8 cellular contexts compared by ENCODE assay signal in the genomic region with DNA sequence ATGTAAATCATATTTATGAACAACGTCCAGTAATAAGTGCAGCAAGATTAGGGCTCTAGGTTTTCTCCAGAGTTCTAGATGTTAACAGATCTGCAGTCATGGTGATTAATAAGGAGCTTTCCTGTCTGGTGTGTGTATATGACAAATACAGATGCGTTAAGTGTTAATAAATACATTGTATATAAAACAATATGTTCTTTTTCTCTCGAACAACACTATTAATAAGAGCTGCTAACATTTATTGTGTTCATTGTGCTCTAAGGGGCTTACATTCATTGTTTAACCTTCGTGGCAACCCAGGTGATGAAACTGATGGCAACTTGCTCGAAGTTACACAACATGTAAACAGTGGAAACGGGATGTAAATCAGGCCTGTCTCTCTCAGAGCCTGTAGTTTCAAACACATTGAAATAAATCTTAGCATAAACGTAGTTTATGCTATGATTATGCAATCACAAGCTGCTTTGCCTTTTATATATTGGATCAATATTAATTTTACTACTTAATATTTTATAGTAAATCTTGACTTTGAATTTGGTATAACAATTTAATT. TPM values are rescaled to one million over a fixed set of nuclear protein-coding genes. Genes with fewer than 3 reads are reported as not detected.
A peak's percentile ranks its signal among the peaks of the same experiment; 100 is the strongest.
DNase-seq lines count a peak whose midpoint lies in the region; ATAC-seq and TF ChIP-seq lines count a peak whose summit lies in the region.

No MANE protein-coding gene starts in this region.

- H3K4me1 ChIP-seq in duodenal mucosa (ENCODE audit: control insufficient read depth in 1 of 2, insufficient read depth in 2 of 2, low read length in 2 of 2), result peaks cover 0 to 11% of the 10 kb centered on the region in 2 donors

- H3K36me3 ChIP-seq in duodenal mucosa (ENCODE audit: control insufficient read depth in 1 of 2, insufficient read depth in 2 of 2, low read length in 2 of 2) (no peaks in the 10 kb centered on the region), neural cell (ENCODE audit: insufficient read depth, low read length) (no peaks in the 10 kb centered on the region)

- H3K4me2 ChIP-seq in neural cell (ENCODE audit: low read length), result peak overlapping the region; percentile 49

- no peaks in the 10 kb centered on the region for H3K9me3 ChIP-seq in duodenal mucosa (ENCODE audit: control insufficient read depth in 1 of 2, low read length in 2 of 2)
- no peaks in the 10 kb centered on the region for H3K9me3 ChIP-seq in neural cell (ENCODE audit: low read length)

- ATAC-seq in esophagus mucosa (no peak), HG03039 (IDR thresholded peaks at IDR 0.05; ENCODE audit: unreplicated experiment) (no peak)

- H3K27me3 ChIP-seq in duodenal mucosa (ENCODE audit: control insufficient read depth in 1 of 2, insufficient read depth in 2 of 2, low read length in 2 of 2) (peaks cover 7 to 10% of the 10 kb centered on the region in 2 donors), neural cell (ENCODE audit: insufficient read depth, low read depth, low read length) (no peaks in the 10 kb centered on the region)

- H4K20me1 ChIP-seq in neural cell (ENCODE audit: insufficient read depth), result no peaks in the 10 kb centered on the region

- TF ChIP-seq EP300 in neural cell (conservative IDR thresholded peaks at IDR 0.05; ENCODE audit: poor library complexity, severe bottlenecking), result no peak

- H3K4me3 ChIP-seq in NB4 (ENCODE audit: low read depth, low read length) (peak overlapping the region; percentile 68), duodenal mucosa (ENCODE audit: low read depth in 1 of 2, low read length in 2 of 2) (peak overlapping the region; percentile 85 to 90), neural cell (ENCODE audit: low read length) (peak overlapping the region; percentile 92)

- H3K79me2 ChIP-seq in neural cell (replicated peaks; ENCODE audit: insufficient read depth, low read length), result no peaks in the 10 kb centered on the region

- TF ChIP-seq CTCF in NB4 (IDR thresholded peaks at IDR 0.05; ENCODE audit: low read depth, low read length) (no peak), neural cell (IDR thresholded peaks at IDR 0.05; ENCODE audit: poor library complexity, severe bottlenecking) (no peak)

- no peaks in the 10 kb centered on the region for H3K9me2 ChIP-seq in neural cell (ENCODE audit: insufficient read depth, low read length)

- peak overlapping the region in 1 of 2 donors; percentile 49 for H3K9ac ChIP-seq in duodenal mucosa (ENCODE audit: low read depth in 1 of 2, low read length in 2 of 2)
- peak overlapping the region; percentile 77 for H3K9ac ChIP-seq in neural cell (ENCODE audit: low read length)

- TF ChIP-seq RAD21 in neural cell (conservative IDR thresholded peaks at IDR 0.05), result peak; percentile 5

- no peak for TF ChIP-seq POLR2A in NB4 (IDR thresholded peaks at IDR 0.05; ENCODE audit: extremely low read depth, insufficient read length)

- peaks cover 8% of the 10 kb centered on the region for H3F3A ChIP-seq in neural cell (ENCODE audit: insufficient read depth, low read length, poor library complexity, severe bottlenecking)

- no peak overlapping the region for H3K27ac ChIP-seq in duodenal mucosa (ENCODE audit: low read depth, low read length)
- H3K27ac ChIP-seq in neural cell (ENCODE audit: low read length), result no peak overlapping the region

- H2AFZ ChIP-seq in neural cell (ENCODE audit: low read depth, low read length), result peak overlapping the region; percentile 15

- DNase-seq in DMS53 (lab: John Stamatoyannopoulos, UW) (peak; percentile 57), NB4 (ENCODE audit: low read depth) (peak; percentile 34), NCI-H187 treated with DMSO at 0.1 percent for 48 hours (lab: John Stamatoyannopoulos, UW) (no peak), GM19238 (ENCODE audit: insufficient read length, low spot score) (no peak)

TF ChIP-seq in neural cell, 6 proteins besides CTCF, POLR2A, EP300 and RAD21:
- TF ChIP-seq TAF1 (IDR thresholded peaks at IDR 0.05; ENCODE audit: low read depth) (no peak), SMC3 (conservative IDR thresholded peaks at IDR 0.05; ENCODE audit: poor library complexity) (peak; percentile 7), POLR2AphosphoS5 (IDR thresholded peaks at IDR 0.05) (no peak)

RNA-seq across cellular contexts. Expression of gene CLGN, which starts 0.5 kb away (rescaled TPM):
- polyA plus RNA-seq in neural cell, result 15.3 and 20.8 TPM in 2 replicates
- polyA minus RNA-seq in neural cell, result 18.7 and 23.7 TPM in 2 replicates
- total RNA-seq in esophagus mucosa, result 1.2 TPM

RNA-seq across cellular contexts. Expression of gene SCOC, which starts 54.5 kb away (rescaled TPM):
- 264 and 320 TPM in 2 replicates for polyA plus RNA-seq in neural cell
- 152 and 163 TPM in 2 replicates for polyA minus RNA-seq in neural cell
- total RNA-seq in esophagus mucosa, result 30.3 TPM

Comparison
In these comparisons a context has a peak if more than half of its experiments do, and no peak if none do; other contexts are left out.
1. DNase-seq: peak in DMS53 (single experiment) and NB4 (single experiment); none in NCI-H187 treated with DMSO at 0.1 percent for 48 hours (single experiment) and GM19238 (single experiment).
2. Peak in every context shown above with its lines, with median percentiles within 50 percentile points of each other: H3K4me3 ChIP-seq.